In genomic region chr9:121197135-121197534, GRCh38 we compare ENCODE assay signal across 1 cellular context.
TF ChIP-seq lines count a peak whose summit lies in the region.

No MANE protein-coding gene starts in this region.

TF ChIP-seq in GM12878, 131 proteins besides CTCF, POLR2A, EP300 and RAD21 (continued from another document):
- no peak for TF ChIP-seq REST (IDR thresholded peaks at IDR 0.05; ENCODE audit: low read depth, low read length)
- no peak for TF ChIP-seq HDAC2 (IDR thresholded peaks at IDR 0.05)
- TF ChIP-seq SPI1 (IDR thresholded peaks at IDR 0.05; ENCODE audit: borderline replicate concordance, insufficient read depth, low read depth, low read length): no peak
- TF ChIP-seq FOXM1 (IDR thresholded peaks at IDR 0.05; ENCODE audit: low read depth, low read length): no peak
- no peak for TF ChIP-seq ATF7 (IDR thresholded peaks at IDR 0.05; ENCODE audit: low read depth)
- no peak for TF ChIP-seq ZNF274 (IDR thresholded peaks at IDR 0.05; ENCODE audit: insufficient read depth, insufficient read length)
- no peak for TF ChIP-seq LARP7 (IDR thresholded peaks at IDR 0.05)
- TF ChIP-seq NR2C1 (IDR thresholded peaks at IDR 0.05): no peak
- TF ChIP-seq YY1 (IDR thresholded peaks at IDR 0.05; ENCODE audit: low read depth, low read length): no peak
